ENCODE assay signal across 13 cellular contexts in genomic region chr9:36993933-36994764, GRCh38. TPM values are rescaled to one million over a fixed set of nuclear protein-coding genes. Genes with fewer than 3 reads are reported as not detected.
DNase-seq lines count a peak whose midpoint lies in the region; ATAC-seq and TF ChIP-seq lines count a peak whose summit lies in the region.
"Had no signal": no experiment of that assay in that cellular context is flagged by ENCODE, and none has a peak within 500 bp of the region (broad histone marks: within the 10 kb centered on the region; RNA-seq: fewer than 3 reads in every experiment).

No MANE protein-coding gene starts in this region.

- H3K27ac Mint-ChIP-seq in activated naive CD8-positive, alpha-beta T cell treated with anti-CD3 and anti-CD28 coated beads, Interleukin-2, amount 50 U/mL, for 24 hours = peak overlapping the region; percentile 57
- no peak overlapping the region for H3K27ac Mint-ChIP-seq in activated T-cell treated with anti-CD3 and anti-CD28 coated beads, Interleukin-2, amount 50 U/mL, for 72 hours

- no peak overlapping the region for H3K4me3 Mint-ChIP-seq in activated naive CD8-positive, alpha-beta T cell treated with anti-CD3 and anti-CD28 coated beads, Interleukin-2, amount 50 U/mL, for 24 hours
- no peak overlapping the region for H3K4me3 Mint-ChIP-seq in activated T-cell treated with anti-CD3 and anti-CD28 coated beads, Interleukin-2, amount 50 U/mL, for 72 hours

- no peaks in the 10 kb centered on the region for H3K27me3 ChIP-seq in trophoblast cell (ENCODE audit: insufficient read depth, low read length)

- no peak overlapping the region for H4K12ac ChIP-seq in trophoblast cell (ENCODE audit: low read depth, low read length)

- no peak overlapping the region for H2AK5ac ChIP-seq in trophoblast cell (ENCODE audit: low read length)

- peaks cover 22% of the 10 kb centered on the region for H3K9me3 Mint-ChIP-seq in activated naive CD8-positive, alpha-beta T cell treated with anti-CD3 and anti-CD28 coated beads, Interleukin-2, amount 50 U/mL, for 24 hours
- H3K9me3 Mint-ChIP-seq in activated T-cell treated with anti-CD3 and anti-CD28 coated beads, Interleukin-2, amount 50 U/mL, for 72 hours = peaks cover 0 to 11% of the 10 kb centered on the region in 2 donors

- H4K91ac ChIP-seq in trophoblast cell (ENCODE audit: low read depth, low read length) = no peak overlapping the region

- no peak overlapping the region for H3K9ac ChIP-seq in trophoblast cell (ENCODE audit: low read length)

- peak; percentile 39 for DNase-seq in activated naive CD8-positive, alpha-beta T cell treated with anti-CD3 and anti-CD28 coated beads, Interleukin-2, amount 50 U/mL, for 24 hours
- no peak for DNase-seq in Right ventricle myocardium superior
- no peak for DNase-seq in trophoblast cell
- no peak for DNase-seq in activated T-cell treated with anti-CD3 and anti-CD28 coated beads, Interleukin-2, amount 50 U/mL, for 72 hours
- DNase-seq in 8988T = no peak
- DNase-seq: anterior cingulate cortex, left ventricle myocardium inferior, sigmoid colon had no signal

- no peak overlapping the region for H2BK120ac ChIP-seq in trophoblast cell (ENCODE audit: insufficient read depth, low read length, poor library complexity)

- H3K4ac ChIP-seq in trophoblast cell (ENCODE audit: low read depth, low read length) = no peak overlapping the region

- H3K79me1 ChIP-seq in trophoblast cell (ENCODE audit: low read length) = no peaks in the 10 kb centered on the region

- no peak overlapping the region for H4K8ac ChIP-seq in trophoblast cell (ENCODE audit: low read depth, low read length)

- H3K4me1 ChIP-seq in trophoblast cell (ENCODE audit: control insufficient read depth in 1 of 2, insufficient read depth in 2 of 2, low read length in 2 of 2) = peaks cover 8 to 15% of the 10 kb centered on the region in 2 experiments
- H3K4me1 ChIP-seq: left ventricle myocardium inferior, sigmoid colon had no signal

- peaks cover 18% of the 10 kb centered on the region for H3K36me3 Mint-ChIP-seq in activated naive CD8-positive, alpha-beta T cell treated with anti-CD3 and anti-CD28 coated beads, Interleukin-2, amount 50 U/mL, for 24 hours (ENCODE audit: low read depth)
- H3K36me3 Mint-ChIP-seq in activated T-cell treated with anti-CD3 and anti-CD28 coated beads, Interleukin-2, amount 50 U/mL, for 72 hours (ENCODE audit: insufficient read depth in 2 of 2) = peaks cover 7 to 10% of the 10 kb centered on the region in 2 donors

- peak; percentile 56 for ATAC-seq in GM19467 (IDR thresholded peaks at IDR 0.05; ENCODE audit: unreplicated experiment)
- ATAC-seq in HG03060 (IDR thresholded peaks at IDR 0.05; ENCODE audit: low read depth, unreplicated experiment) = peak; percentile 48
- ATAC-seq in activated naive CD8-positive, alpha-beta T cell treated with anti-CD3 and anti-CD28 coated beads, Interleukin-2, amount 50 U/mL, for 24 hours = peak; percentile 29
- ATAC-seq in Right ventricle myocardium superior (ENCODE audit: poor library complexity) = no peak
- ATAC-seq in activated T-cell treated with anti-CD3 and anti-CD28 coated beads, Interleukin-2, amount 50 U/mL, for 72 hours (replicated peaks in 1 of 2) = no peak

- H3K9me3 ChIP-seq in trophoblast cell (ENCODE audit: insufficient read depth, low read depth, low read length) = peaks cover 5% of the 10 kb centered on the region

- no peak overlapping the region for H3K4me2 ChIP-seq in trophoblast cell (ENCODE audit: low read length)

- peaks cover 18% of the 10 kb centered on the region for H3K27me3 Mint-ChIP-seq in activated naive CD8-positive, alpha-beta T cell treated with anti-CD3 and anti-CD28 coated beads, Interleukin-2, amount 50 U/mL, for 24 hours
- H3K27me3 Mint-ChIP-seq in activated T-cell treated with anti-CD3 and anti-CD28 coated beads, Interleukin-2, amount 50 U/mL, for 72 hours (ENCODE audit: low read depth) = peaks cover 28% of the 10 kb centered on the region

- H3K4me3 ChIP-seq in trophoblast cell (ENCODE audit: low read depth, low read length) = no peak overlapping the region
- H3K4me3 ChIP-seq: left ventricle myocardium inferior, sigmoid colon had no signal

- no CpG with 5 or more reads among the region's 19 CpGs for WGBS in trophoblast cell (ENCODE audit: extremely low coverage, insufficient coverage, insufficient read length)

- intact Hi-C loops in Right ventricle myocardium superior (cut with DNase I) = no loop called here

- peak; percentile 50 for TF ChIP-seq POLR2A in GM15510 (IDR thresholded peaks at IDR 0.05; ENCODE audit: borderline replicate concordance, extremely low read depth, insufficient read length)

- H3K36me3 ChIP-seq in trophoblast cell (ENCODE audit: control insufficient read depth in 1 of 2, insufficient read depth in 2 of 2, low read length in 2 of 2) = no peaks in the 10 kb centered on the region
- H3K36me3 ChIP-seq: left ventricle myocardium inferior, sigmoid colon had no signal

- H3K18ac ChIP-seq in trophoblast cell (ENCODE audit: low read length) = no peak overlapping the region

- H3K79me2 ChIP-seq in trophoblast cell (ENCODE audit: control insufficient read depth, insufficient read depth, low read length, poor library complexity) = no peaks in the 10 kb centered on the region

- no peak overlapping the region for H2BK5ac ChIP-seq in trophoblast cell (ENCODE audit: low read depth, low read length, poor library complexity)

- H2AFZ ChIP-seq in trophoblast cell (ENCODE audit: insufficient read depth, low read length, poor library complexity) = no peak overlapping the region

- H3K4me1 Mint-ChIP-seq in activated naive CD8-positive, alpha-beta T cell treated with anti-CD3 and anti-CD28 coated beads, Interleukin-2, amount 50 U/mL, for 24 hours = peaks cover 28% of the 10 kb centered on the region
- H3K4me1 Mint-ChIP-seq in activated T-cell treated with anti-CD3 and anti-CD28 coated beads, Interleukin-2, amount 50 U/mL, for 72 hours (ENCODE audit: low read depth) = peaks cover 4% of the 10 kb centered on the region

- H3K23ac ChIP-seq in trophoblast cell (ENCODE audit: low read length) = no peak overlapping the region

- H2BK12ac ChIP-seq in trophoblast cell (ENCODE audit: low read length) = no peak overlapping the region

- H3K27ac ChIP-seq in trophoblast cell (ENCODE audit: low read depth, low read length) = no peak overlapping the region
- H3K27ac ChIP-seq: left ventricle myocardium inferior, sigmoid colon had no signal

- H3K14ac ChIP-seq in trophoblast cell (ENCODE audit: low read length) = no peak overlapping the region

RNA-seq across cellular contexts. Expression of gene PAX5, which starts 39.9 kb away (rescaled TPM):
- total RNA-seq in Right ventricle myocardium superior = not detected
- 0.01 TPM in 1 of 2 replicates, not detected in the other for polyA plus RNA-seq in trophoblast cell (2013)
- 1 to 10 TPM; 2.2 TPM for total RNA-seq in activated T-cell treated with anti-CD3 and anti-CD28 coated beads, Interleukin-2, amount 50 U/mL, for 72 hours
- total RNA-seq: fibroblast of lung, HT1080, left ventricle myocardium inferior, sigmoid colon had no signal
- polyA plus RNA-seq: fibroblast of lung had no signal

Comparison
In these comparisons a context has a peak if more than half of its experiments do, and no peak if none do; other contexts are left out.
1. ATAC-seq: peak in GM19467 (single experiment), HG03060 (single experiment) and activated naive CD8-positive, alpha-beta T cell treated with anti-CD3 and anti-CD28 coated beads, Interleukin-2, amount 50 U/mL, for 24 hours (single experiment); none in Right ventricle myocardium superior (single experiment) and activated T-cell treated with anti-CD3 and anti-CD28 coated beads, Interleukin-2, amount 50 U/mL, for 72 hours (0 of 2).